ENCODE assay signal across 18 cellular contexts in genomic region chr15:93837450-93837849, GRCh38.
"Had no signal": no experiment of that assay in that cellular context is flagged by ENCODE, and none has a peak within 500 bp of the region (broad histone marks: within the 10 kb centered on the region; RNA-seq: fewer than 3 reads in every experiment).

No MANE protein-coding gene starts in this region.

- H3K36me3 ChIP-seq: transverse colon had no signal

- H3K9me3 Mint-ChIP-seq: central memory CD8-positive, alpha-beta T cell had no signal

- H3K4me3 Mint-ChIP-seq: activated naive CD8-positive, alpha-beta T cell; activated T-cell treated with anti-CD3 and anti-CD28 coated beads, Interleukin-2, amount 50 U/mL, for 72 hours; central memory CD8-positive, alpha-beta T cell; nephron progenitor cell had no signal

- H3K4me1 Mint-ChIP-seq: central memory CD8-positive, alpha-beta T cell; nephron progenitor cell had no signal

- H3K4me3 ChIP-seq: body of pancreas, transverse colon had no signal

- H3K27ac Mint-ChIP-seq: activated naive CD8-positive, alpha-beta T cell; activated T-cell treated with anti-CD3 and anti-CD28 coated beads, Interleukin-2, amount 50 U/mL, for 72 hours; nephron progenitor cell had no signal

- H3K9me3 ChIP-seq: body of pancreas, transverse colon had no signal

- H3K27me3 ChIP-seq: body of pancreas, transverse colon had no signal

- H3K36me3 Mint-ChIP-seq: activated naive CD8-positive, alpha-beta T cell had no signal

- ATAC-seq: activated T-cell treated with anti-CD3 and anti-CD28 coated beads, Interleukin-2, amount 50 U/mL, for 72 hours; body of pancreas; left ventricle myocardium superior; sciatic nerve; stimulated activated naive CD8-positive, alpha-beta T cell treated with anti-CD3 and anti-CD28 coated beads, Interleukin-15, Interleukin-2, amounts not matched to agents 100 U/mL and 50 U/mL, for 24 hours had no signal

- DNase-seq: activated CD4-positive, alpha-beta T cell treated with anti-CD3 and anti-CD28 coated beads for 48 hours; activated CD8-positive, alpha-beta memory T cell treated with anti-CD3 and anti-CD28 coated beads, Interleukin-2, amount 50 U/mL, for 48 hours; activated gamma-delta T cell treated with Interleukin-2 at 50 U/mL for 16 hours; activated T-cell treated with anti-CD3 and anti-CD28 coated beads, Interleukin-2, amount 50 U/mL, for 72 hours; amniotic stem cell; body of pancreas; cortex of kidney; effector memory CD4-positive, alpha-beta T cell; hippocampal formation; kidney glomerular epithelial cell; left ventricle myocardium superior; nephron progenitor cell; stimulated activated naive CD8-positive, alpha-beta T cell treated with anti-CD3 and anti-CD28 coated beads, Interleukin-15, Interleukin-2, amounts not matched to agents 100 U/mL and 50 U/mL, for 24 hours; T-helper 2 cell; transverse colon had no signal

- H3K4me1 ChIP-seq: body of pancreas, transverse colon had no signal

- H3K27ac ChIP-seq: body of pancreas, transverse colon had no signal
